1 cellular context compared by ENCODE assay signal in the genomic region with DNA sequence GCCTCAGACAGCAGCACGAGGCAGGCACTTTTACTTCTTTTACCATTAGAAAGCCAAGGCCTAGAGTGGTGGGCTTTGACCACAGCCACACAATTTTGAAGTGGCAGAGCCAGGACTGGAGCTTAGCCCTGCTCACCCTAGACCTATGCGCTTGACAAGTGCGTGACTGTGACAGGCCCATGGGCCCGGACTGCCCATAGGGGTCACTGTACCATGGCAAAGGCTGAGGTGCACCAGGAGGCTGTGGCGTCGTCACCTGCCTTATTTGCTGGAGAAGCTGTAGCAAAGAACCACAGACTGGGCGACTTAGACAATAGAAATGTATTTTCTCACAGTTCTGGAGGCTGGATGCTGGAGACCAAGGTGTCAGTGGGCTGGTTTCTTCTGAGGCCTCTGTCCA.
TF ChIP-seq lines count a peak whose summit lies in the region.

No MANE protein-coding gene starts in this region.

TF ChIP-seq in HepG2, 621 proteins besides CTCF, POLR2A, EP300 and RAD21:
- TF ChIP-seq XRCC5 (optimal IDR thresholded peaks at IDR 0.05; ENCODE audit: low read length) = peak; percentile 62
- peak; percentile 78 for TF ChIP-seq ZNF644 (CRISPR knock-in tag; IDR thresholded peaks at IDR 0.05; ENCODE audit: low read depth)
- 0 out of 2 replicates have a peak, but pooled peaks have one; percentile 26 for TF ChIP-seq ZMYM3 (CRISPR knock-in tag; IDR thresholded peaks at IDR 0.05)
- TF ChIP-seq, protein P1, sequence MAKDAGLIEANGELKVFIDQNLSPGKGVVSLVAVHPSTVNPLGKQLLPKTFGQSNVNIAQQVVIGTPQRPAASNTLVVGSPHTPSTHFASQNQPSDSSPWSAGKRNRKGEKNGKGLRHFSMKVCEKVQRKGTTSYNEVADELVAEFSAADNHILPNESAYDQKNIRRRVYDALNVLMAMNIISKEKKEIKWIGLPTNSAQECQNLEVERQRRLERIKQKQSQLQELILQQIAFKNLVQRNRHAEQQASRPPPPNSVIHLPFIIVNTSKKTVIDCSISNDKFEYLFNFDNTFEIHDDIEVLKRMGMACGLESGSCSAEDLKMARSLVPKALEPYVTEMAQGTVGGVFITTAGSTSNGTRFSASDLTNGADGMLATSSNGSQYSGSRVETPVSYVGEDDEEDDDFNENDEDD (CRISPR knock-in tag; IDR thresholded peaks at IDR 0.05; ENCODE audit: borderline replicate concordance) = 0 out of 2 replicates have a peak, but pooled peaks have one; percentile 17
- 0 out of 2 replicates have a peak, but pooled peaks have one; percentile 44 for TF ChIP-seq ERF (CRISPR knock-in tag; IDR thresholded peaks at IDR 0.05)
- no peak for TF ChIP-seq TOE1 (CRISPR knock-in tag; IDR thresholded peaks at IDR 0.05)
- peak; percentile 28 for TF ChIP-seq STAG1 (CRISPR knock-in tag; IDR thresholded peaks at IDR 0.05)
- no peak for TF ChIP-seq ZNF577 (CRISPR knock-in tag; IDR thresholded peaks at IDR 0.05; ENCODE audit: borderline replicate concordance, low read depth)
- TF ChIP-seq HOXA7 (CRISPR knock-in tag; IDR thresholded peaks at IDR 0.05) = no peak
- peak; percentile 27; the same call in 1 of the 2 replicates for TF ChIP-seq SAP130 (CRISPR knock-in tag; IDR thresholded peaks at IDR 0.05; ENCODE audit: low read depth)
